9 cellular contexts compared by ENCODE assay signal in the genomic region with DNA sequence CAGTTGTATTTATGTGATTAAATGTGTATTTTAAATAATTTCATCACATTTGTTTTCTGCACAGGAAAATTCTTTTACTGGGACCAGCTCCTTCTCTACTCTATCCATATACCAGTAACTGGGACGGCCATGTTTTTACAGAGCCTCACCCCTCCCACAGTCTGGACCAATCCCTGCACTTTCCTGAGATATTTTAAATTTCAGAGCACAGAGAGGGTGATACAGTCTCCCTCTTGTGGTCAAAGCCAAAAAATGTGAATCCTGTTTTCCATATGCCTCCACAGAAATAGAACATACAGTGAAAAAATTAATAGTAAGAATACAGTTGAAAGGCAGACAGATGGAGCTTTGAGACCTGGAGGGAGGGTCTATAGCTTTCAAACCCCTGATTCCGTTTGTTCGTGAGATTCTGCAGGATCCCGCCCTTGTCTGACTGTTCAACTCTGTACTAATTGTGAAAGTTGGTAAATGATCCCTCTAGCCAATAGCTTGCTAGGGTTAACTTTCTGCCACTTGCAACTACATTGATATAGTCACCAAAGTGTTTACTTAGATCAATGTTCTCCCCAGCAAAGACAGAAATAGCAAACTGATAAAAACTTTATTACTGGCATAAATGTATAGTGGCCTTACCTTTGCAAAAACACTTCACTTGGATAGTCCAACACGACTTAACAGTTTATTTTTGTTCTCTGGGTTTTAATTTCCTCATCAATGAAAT.
DNase-seq lines count a peak whose midpoint lies in the region; ATAC-seq and TF ChIP-seq lines count a peak whose summit lies in the region.
"Had no signal": no experiment of that assay in that cellular context is flagged by ENCODE, and none has a peak within 500 bp of the region (broad histone marks: within the 10 kb centered on the region; RNA-seq: fewer than 3 reads in every experiment).

No MANE protein-coding gene starts in this region.

- TF ChIP-seq CTCF in right atrium auricular region (IDR thresholded peaks at IDR 0.05) (peak in 1 of 2 donors; percentile 46), fibroblast of lung (conservative IDR thresholded peaks at IDR 0.05 in 1 of 2, IDR thresholded peaks at IDR 0.05 in 1 of 2; ENCODE audit: low read depth in 1 of 2, low read length in 2 of 2) (peak; percentile 36 to 58), type B pancreatic cell (conservative IDR thresholded peaks at IDR 0.05) (peak; percentile 72)

- H3K36me3 ChIP-seq in right atrium auricular region (no peaks in the 10 kb centered on the region), fibroblast of lung (ENCODE audit: control insufficient read depth, insufficient read depth, low read length) (no peaks in the 10 kb centered on the region)

- H3K4me2 ChIP-seq in fibroblast of lung (ENCODE audit: extremely low read depth, insufficient read depth, low read length) = no peak overlapping the region

- H3K9ac ChIP-seq in fibroblast of lung (ENCODE audit: insufficient read depth, low read length) = no peak overlapping the region

- H3K4me3 Mint-ChIP-seq in type B pancreatic cell = no peak overlapping the region
- H3K4me3 Mint-ChIP-seq: activated naive CD8-positive, alpha-beta T cell had no signal

- no peak overlapping the region for H3K4me3 ChIP-seq in right atrium auricular region
- no peak overlapping the region for H3K4me3 ChIP-seq in fibroblast of lung (replicated peaks in 1 of 4; ENCODE audit: control extremely low read depth in 1 of 4, insufficient read depth in 1 of 4, low read depth in 3 of 4, low read length in 4 of 4)

- H3K36me3 Mint-ChIP-seq in type B pancreatic cell = no peaks in the 10 kb centered on the region
- H3K36me3 Mint-ChIP-seq: activated naive CD8-positive, alpha-beta T cell had no signal

- H3K27me3 Mint-ChIP-seq in type B pancreatic cell = no peaks in the 10 kb centered on the region
- H3K27me3 Mint-ChIP-seq: activated naive CD8-positive, alpha-beta T cell had no signal

- H3K27ac ChIP-seq in right atrium auricular region (no peak overlapping the region), fibroblast of lung (ENCODE audit: insufficient read depth, low read length) (no peak overlapping the region)

- no peak overlapping the region for H3K27ac Mint-ChIP-seq in type B pancreatic cell
- H3K27ac Mint-ChIP-seq: activated naive CD8-positive, alpha-beta T cell had no signal

- no peak overlapping the region for H2AFZ ChIP-seq in fibroblast of lung (ENCODE audit: low read length)

- no peaks in the 10 kb centered on the region for H4K20me1 ChIP-seq in fibroblast of lung (ENCODE audit: control insufficient read depth, extremely low read depth, insufficient read depth, low read length)

- DNase-seq in Right ventricle myocardium superior (no peak), right atrium auricular region (ENCODE audit: low spot score) (no peak), NCI-H69 (lab: John Stamatoyannopoulos, UW) (peak; percentile 25), fibroblast of lung (ENCODE audit: low read depth in 2 of 2) (peak; percentile 36 to 50), type B pancreatic cell (ENCODE audit: extremely low spot score, unreplicated experiment) (no peak), mesenteric fat pad (ENCODE audit: low spot score) (no peak), NCI-H774 (lab: John Stamatoyannopoulos, UW) (no peak), SHP77 treated with DMSO at 0.1 percent for 48 hours (lab: John Stamatoyannopoulos, UW) (no peak)

- H3K9me3 Mint-ChIP-seq in type B pancreatic cell = peaks cover 5% of the 10 kb centered on the region

- H3K27me3 ChIP-seq in right atrium auricular region = no peaks in the 10 kb centered on the region
- H3K27me3 ChIP-seq in fibroblast of lung (ENCODE audit: control insufficient read depth, insufficient read depth, low read length) = no peaks in the 10 kb centered on the region

- H3K79me2 ChIP-seq in fibroblast of lung (ENCODE audit: control insufficient read depth, insufficient read depth, low read length) = no peaks in the 10 kb centered on the region

- peak; percentile 34 for ATAC-seq in Right ventricle myocardium superior (ENCODE audit: poor library complexity)

- H3K9me3 ChIP-seq in right atrium auricular region (no peaks in the 10 kb centered on the region), fibroblast of lung (ENCODE audit: control insufficient read depth, insufficient read depth, low read depth, low read length) (no peaks in the 10 kb centered on the region)

- H3K4me1 ChIP-seq in right atrium auricular region (no peaks in the 10 kb centered on the region), fibroblast of lung (ENCODE audit: control insufficient read depth, extremely low read depth, insufficient read depth, low read length) (no peaks in the 10 kb centered on the region)

- no peaks in the 10 kb centered on the region for H3K4me1 Mint-ChIP-seq in type B pancreatic cell (ENCODE audit: unreplicated experiment)

- intact Hi-C loops in Right ventricle myocardium superior (cut with DNase I) = no loop called here

Comparison
In these comparisons a context has a peak if more than half of its experiments do, and no peak if none do; other contexts are left out.
1. DNase-seq: peak in NCI-H69 (single experiment) and fibroblast of lung (2 of 2); none in Right ventricle myocardium superior (single experiment), right atrium auricular region (single experiment), type B pancreatic cell (single experiment), mesenteric fat pad (single experiment), NCI-H774 (single experiment) and SHP77 treated with DMSO at 0.1 percent for 48 hours (single experiment).